Comparison of ENCODE assay signal across 8 cellular contexts in genomic region chr6:46652232-46652602, GRCh38. TPM values are rescaled to one million over a fixed set of nuclear protein-coding genes. Genes with fewer than 3 reads are reported as not detected.
DNase-seq lines count a peak whose midpoint lies in the region; ATAC-seq, FAIRE-seq and TF ChIP-seq lines count a peak whose summit lies in the region.

No MANE protein-coding gene starts in this region.

- in situ Hi-C loops in HepG2 (cut with HindIII; ENCODE audit: extremely low pct_ligation_motif_present, low pct_unique_long_range_greater_than_20kb) = no loop called here

- BruUV-seq in HepG2 (replicated peaks; lab: Mats Ljungman, UMichigan) = no TSS peak

- TF ChIP-seq POLR2A in HepG2 (IDR thresholded peaks at IDR 0.05; ENCODE audit: insufficient read depth in 1 of 2, low read depth in 2 of 2, low read length in 2 of 2) = no peak

- H3K27me3 ChIP-seq in astrocyte (ENCODE audit: insufficient read depth, low read length) = no peaks in the 10 kb centered on the region
- H3K27me3 ChIP-seq in HepG2 (ENCODE audit: control insufficient read depth in 1 of 2, insufficient read depth in 2 of 2, low read length in 2 of 2) = peaks cover 0 to 25% of the 10 kb centered on the region in 2 experiments; a peak in 2 of 5 replicates
- H3K27me3 ChIP-seq in thoracic aorta (replicated peaks; ENCODE audit: insufficient read depth) = no peaks in the 10 kb centered on the region

- H3K9ac ChIP-seq in astrocyte (ENCODE audit: low read length) = peak overlapping the region; percentile 73
- H3K9ac ChIP-seq in HepG2 (ENCODE audit: insufficient read depth, low read depth, low read length) = no peak overlapping the region

- peaks cover 15% of the 10 kb centered on the region for H3K4me1 Mint-ChIP-seq in activated CD8-positive, alpha-beta memory T cell treated with anti-CD3 and anti-CD28 coated beads, Interleukin-2, amount 10 ng/mL, durations not matched to agents 7 days and 5 days
- H3K4me1 Mint-ChIP-seq in astrocyte (ENCODE audit: low read depth, unreplicated experiment) = no peaks in the 10 kb centered on the region

- DNase-seq in activated CD8-positive, alpha-beta memory T cell treated with anti-CD3 and anti-CD28 coated beads, Interleukin-2, amount 10 ng/mL, durations not matched to agents 7 days and 5 days = no peak
- no peak for DNase-seq in activated CD8-positive, alpha-beta memory T cell treated with anti-CD3 and anti-CD28 coated beads for 24 hours
- DNase-seq in astrocyte (ENCODE audit: low read depth) = no peak
- DNase-seq in HepG2 (ENCODE audit: low spot score) = no peak
- DNase-seq in thoracic aorta (ENCODE audit: low spot score) = no peak
- no peak for DNase-seq in UCSD-AML1 (lab: John Stamatoyannopoulos, UW; ENCODE audit: unreplicated experiment)
- no peak for DNase-seq in SKM-1 treated with dmso at 0.1 percent for 144 hours (lab: John Stamatoyannopoulos, UW; ENCODE audit: unreplicated experiment)
- DNase-seq in NCI-H1930 (lab: John Stamatoyannopoulos, UW) = no peak

- whole genome bisulfite sequencing in HepG2 (ENCODE audit: low lambda C conversion rate) = 2% methylated on average over 6 of the region's 6 CpGs

- H3K9me3 ChIP-seq in astrocyte (ENCODE audit: insufficient read depth, low read depth, low read length) (no peaks in the 10 kb centered on the region), HepG2 (ENCODE audit: low read length) (no peaks in the 10 kb centered on the region), thoracic aorta (no peaks in the 10 kb centered on the region)

- peaks cover 8% of the 10 kb centered on the region for H3K4me1 ChIP-seq in astrocyte (ENCODE audit: insufficient read depth, low read length)
- peaks cover 20% of the 10 kb centered on the region for H3K4me1 ChIP-seq in HepG2 (ENCODE audit: insufficient read depth, low read length)
- peaks cover 7 to 18% of the 10 kb centered on the region in 2 donors for H3K4me1 ChIP-seq in thoracic aorta (ENCODE audit: control insufficient read depth in 1 of 2, low read depth in 2 of 2)

- peak overlapping the region; percentile 75 for H3K4me3 Mint-ChIP-seq in activated CD8-positive, alpha-beta memory T cell treated with anti-CD3 and anti-CD28 coated beads, Interleukin-2, amount 10 ng/mL, durations not matched to agents 7 days and 5 days
- peak overlapping the region; percentile 96 for H3K4me3 Mint-ChIP-seq in astrocyte (ENCODE audit: unreplicated experiment)

- intact Hi-C loops in HepG2 (cut with micrococcal nuclease; ENCODE audit: unreplicated experiment) = loop anchor here (10.0 kb wide), 1 partner anchor 157 kb away; the partner anchor contains the start of gene RCAN2

- H3K36me3 Mint-ChIP-seq in activated CD8-positive, alpha-beta memory T cell treated with anti-CD3 and anti-CD28 coated beads, Interleukin-2, amount 10 ng/mL, durations not matched to agents 7 days and 5 days = no peaks in the 10 kb centered on the region
- H3K36me3 Mint-ChIP-seq in astrocyte (ENCODE audit: low read depth, unreplicated experiment) = no peaks in the 10 kb centered on the region

- H2AFZ ChIP-seq in astrocyte (ENCODE audit: low read depth, low read length) = peak overlapping the region; percentile 85
- no peak overlapping the region for H2AFZ ChIP-seq in HepG2 (ENCODE audit: low read length)

- no peak overlapping the region for H3K27ac Mint-ChIP-seq in activated CD8-positive, alpha-beta memory T cell treated with anti-CD3 and anti-CD28 coated beads, Interleukin-2, amount 10 ng/mL, durations not matched to agents 7 days and 5 days
- peak overlapping the region; percentile 36 for H3K27ac Mint-ChIP-seq in astrocyte (ENCODE audit: unreplicated experiment)

- no peaks in the 10 kb centered on the region for H3K9me3 Mint-ChIP-seq in activated CD8-positive, alpha-beta memory T cell treated with anti-CD3 and anti-CD28 coated beads, Interleukin-2, amount 10 ng/mL, durations not matched to agents 7 days and 5 days (ENCODE audit: low read depth)
- H3K9me3 Mint-ChIP-seq in astrocyte (ENCODE audit: unreplicated experiment) = no peaks in the 10 kb centered on the region

- CTCF ChIA-PET in activated CD8-positive, alpha-beta memory T cell treated with anti-CD3 and anti-CD28 coated beads, Interleukin-2, amount 10 ng/mL, durations not matched to agents 7 days and 5 days (lab: Charles Lee) = interaction anchor here (1.4 kb wide), 1 partner anchor 51 kb away, joined by 3 read pairs; no protein-coding TSS in a partner anchor
- CTCF ChIA-PET in HepG2 (lab: Yijun Ruan, JAX; ENCODE audit: low intra/inter-chr PET ratio, low total read pairs) = no interaction called here

- no peak for ATAC-seq in activated CD8-positive, alpha-beta memory T cell treated with anti-CD3 and anti-CD28 coated beads, Interleukin-2, amount 10 ng/mL, durations not matched to agents 7 days and 5 days
- ATAC-seq in HepG2 = no peak
- no peak for ATAC-seq in thoracic aorta (ENCODE audit: insufficient number of reproducible peaks, low FRiP score, low read depth)

- H4K20me1 ChIP-seq in astrocyte (ENCODE audit: insufficient read depth, low read length) (no peaks in the 10 kb centered on the region), HepG2 (ENCODE audit: insufficient read depth, low read length) (no peaks in the 10 kb centered on the region)

- peaks cover 45% of the 10 kb centered on the region for H3K27me3 Mint-ChIP-seq in activated CD8-positive, alpha-beta memory T cell treated with anti-CD3 and anti-CD28 coated beads, Interleukin-2, amount 10 ng/mL, durations not matched to agents 7 days and 5 days
- H3K27me3 Mint-ChIP-seq in astrocyte (ENCODE audit: low read depth, unreplicated experiment) = peaks cover 5% of the 10 kb centered on the region

- H3K27ac ChIP-seq in astrocyte (ENCODE audit: low read depth, low read length) = no peak overlapping the region
- no peak overlapping the region for H3K27ac ChIP-seq in HepG2 (ENCODE audit: extremely low read length, insufficient read depth, low read length)
- H3K27ac ChIP-seq in thoracic aorta = peak overlapping the region in 1 of 2 donors; percentile 67

- H3K4me2 ChIP-seq in astrocyte (ENCODE audit: low read length) (peak overlapping the region; percentile 97), HepG2 (ENCODE audit: low read depth, low read length) (peak overlapping the region; percentile 93)

- H3K4me3 ChIP-seq in astrocyte (ENCODE audit: insufficient read depth, low read depth, low read length) (peak overlapping the region; percentile 83), HepG2 (replicated peaks in 1 of 3; ENCODE audit: insufficient read depth in 1 of 3, low read depth in 2 of 3, low read length in 3 of 3) (peak overlapping the region; percentile 69 to 79 (median 70); a peak in 5 of 6 replicates), thoracic aorta (peak overlapping the region; percentile 85)

- POLR2A ChIA-PET in HepG2 (lab: Yijun Ruan, JAX) = no interaction called here

- TF ChIP-seq EP300 in HepG2 (IDR thresholded peaks at IDR 0.05; ENCODE audit: low read depth in 2 of 2, low read length in 2 of 2) (no peak), HepG2 (CRISPR knock-in tag; IDR thresholded peaks at IDR 0.05; ENCODE audit: borderline replicate concordance) (no peak)

- FAIRE-seq in astrocyte (lab: Jason Lieb, UNC) (no peak), HepG2 (lab: Jason Lieb, UNC) (no peak)

- TF ChIP-seq RAD21 in HepG2 (CRISPR knock-in tag; IDR thresholded peaks at IDR 0.05) = no peak

- TF ChIP-seq CTCF in astrocyte (IDR thresholded peaks at IDR 0.05; ENCODE audit: insufficient read depth, low read depth, low read length) = no peak
- TF ChIP-seq CTCF in HepG2 (CRISPR knock-in tag; IDR thresholded peaks at IDR 0.05) = no peak
- TF ChIP-seq CTCF in thoracic aorta (IDR thresholded peaks at IDR 0.05) = no peak

- no peaks in the 10 kb centered on the region for H3K36me3 ChIP-seq in astrocyte (ENCODE audit: insufficient read depth, low read length)
- H3K36me3 ChIP-seq in HepG2 (replicated peaks in 1 of 2; ENCODE audit: control insufficient read depth in 1 of 2, insufficient read depth in 2 of 2, low read length in 2 of 2) = no peaks in the 10 kb centered on the region
- H3K36me3 ChIP-seq in thoracic aorta = no peaks in the 10 kb centered on the region

- H3K79me2 ChIP-seq in astrocyte (ENCODE audit: insufficient read depth, low read length) (no peaks in the 10 kb centered on the region), HepG2 (ENCODE audit: insufficient read depth, low read length) (no peaks in the 10 kb centered on the region)

RNA-seq across cellular contexts. Expression of gene CYP39A1, which starts 0.4 kb away (rescaled TPM):
- total RNA-seq in activated CD8-positive, alpha-beta memory T cell treated with anti-CD3 and anti-CD28 coated beads, Interleukin-2, amount 10 ng/mL, durations not matched to agents 7 days and 5 days = not detected
- total RNA-seq in astrocyte (0.72 and 0.84 TPM in 2 replicates), HepG2 (2016; rRNA removed; fragmentation: Illumina TruSeq; extraction: Trizol) (not detected in 2 replicates), thoracic aorta (1 to 10 TPM in 1 of 2 donors, under 1 TPM in 1; 0.68 to 1.1 TPM)
- not detected in 2 replicates for total RNA-seq in HepG2 (2016; cell fraction: cytosol; rRNA removed; fragmentation: Illumina TruSeq; extraction: Trizol; ENCODE audit: low read depth)
- 0.04 and 0.21 TPM in 2 replicates for total RNA-seq in HepG2 (2016; cell fraction: insoluble cytoplasmic fraction; rRNA removed; fragmentation: Illumina TruSeq; extraction: Trizol)
- not detected in 2 replicates for total RNA-seq in HepG2 (2016; cell fraction: membrane; rRNA removed; fragmentation: Illumina TruSeq; extraction: Trizol)
- total RNA-seq in HepG2 (2016; cell fraction: nucleus; rRNA removed; fragmentation: Illumina TruSeq; extraction: Trizol) = not detected in 2 replicates
- 0.04 and 0.13 TPM in 2 replicates for polyA plus RNA-seq in HepG2 (2011; rRNA removed)
- 0.09 TPM in 1 of 2 replicates, not detected in the other for polyA plus RNA-seq in HepG2 (2011; cell fraction: cytosol; rRNA removed)
- polyA plus RNA-seq in HepG2 (2011; cell fraction: nucleus; rRNA removed) = 0.09 TPM in 1 of 2 replicates, not detected in the other
- polyA plus RNA-seq in HepG2 (2012) = 0.05 TPM in 1 of 2 replicates, not detected in the other
- polyA plus RNA-seq in HepG2 (2016; cell fraction: cytosol; fragmentation: Illumina TruSeq; extraction: Trizol; ENCODE audit: low read depth) = not detected in 2 replicates
- polyA plus RNA-seq in HepG2 (2016; cell fraction: insoluble cytoplasmic fraction; fragmentation: Illumina TruSeq; extraction: Trizol; ENCODE audit: low read depth) = not detected in 2 replicates
- not detected in 2 replicates for polyA plus RNA-seq in HepG2 (2016; cell fraction: membrane; fragmentation: Illumina TruSeq; extraction: Trizol; ENCODE audit: low read depth)
- polyA plus RNA-seq in HepG2 (2016; cell fraction: nucleus; fragmentation: Illumina TruSeq; extraction: Trizol; ENCODE audit: insufficient read depth, low read depth) = not detected in 2 replicates
- not detected in 2 replicates for polyA minus RNA-seq in HepG2 (2011; rRNA and poly(A)+ RNA removed; ENCODE audit: low replicate concordance)
- not detected in 2 replicates for polyA minus RNA-seq in HepG2 (2011; cell fraction: cytosol; rRNA and poly(A)+ RNA removed)
- polyA minus RNA-seq in HepG2 (2011; cell fraction: nucleus; rRNA and poly(A)+ RNA removed) = 0.37 and 0.77 TPM in 2 replicates

RNA-seq across cellular contexts. Expression of gene SLC25A27, which starts 0.6 kb away (rescaled TPM):
- total RNA-seq in activated CD8-positive, alpha-beta memory T cell treated with anti-CD3 and anti-CD28 coated beads, Interleukin-2, amount 10 ng/mL, durations not matched to agents 7 days and 5 days = under 1 TPM; 0.12 to 0.35 TPM
- total RNA-seq in astrocyte (4.3 and 4.4 TPM in 2 replicates), HepG2 (2016; rRNA removed; fragmentation: Illumina TruSeq; extraction: Trizol) (0.32 and 0.46 TPM in 2 replicates), thoracic aorta (10 to 100 TPM; 44.4 to 52.8 TPM)
- not detected in 2 replicates for total RNA-seq in HepG2 (2016; cell fraction: cytosol; rRNA removed; fragmentation: Illumina TruSeq; extraction: Trizol; ENCODE audit: low read depth)
- total RNA-seq in HepG2 (2016; cell fraction: insoluble cytoplasmic fraction; rRNA removed; fragmentation: Illumina TruSeq; extraction: Trizol) = 1.00 TPM in 1 of 2 replicates, not detected in the other
- 0.22 and 0.41 TPM in 2 replicates for total RNA-seq in HepG2 (2016; cell fraction: membrane; rRNA removed; fragmentation: Illumina TruSeq; extraction: Trizol)
- total RNA-seq in HepG2 (2016; cell fraction: nucleus; rRNA removed; fragmentation: Illumina TruSeq; extraction: Trizol) = 1.4 and 2.5 TPM in 2 replicates
- 1.3 and 1.8 TPM in 2 replicates for polyA plus RNA-seq in HepG2 (2011; rRNA removed)
- polyA plus RNA-seq in HepG2 (2011; cell fraction: cytosol; rRNA removed) = not detected in 2 replicates
- polyA plus RNA-seq in HepG2 (2011; cell fraction: nucleus; rRNA removed) = 4.5 and 5.8 TPM in 2 replicates
- 1.5 and 2.6 TPM in 2 replicates for polyA plus RNA-seq in HepG2 (2012)
- polyA plus RNA-seq in HepG2 (2016; cell fraction: cytosol; fragmentation: Illumina TruSeq; extraction: Trizol; ENCODE audit: low read depth) = not detected in 2 replicates
- not detected in 2 replicates for polyA plus RNA-seq in HepG2 (2016; cell fraction: insoluble cytoplasmic fraction; fragmentation: Illumina TruSeq; extraction: Trizol; ENCODE audit: low read depth)
- not detected in 2 replicates for polyA plus RNA-seq in HepG2 (2016; cell fraction: membrane; fragmentation: Illumina TruSeq; extraction: Trizol; ENCODE audit: low read depth)
- polyA plus RNA-seq in HepG2 (2016; cell fraction: nucleus; fragmentation: Illumina TruSeq; extraction: Trizol; ENCODE audit: insufficient read depth, low read depth) = 2.5 and 4.7 TPM in 2 replicates
- 0.12 and 0.89 TPM in 2 replicates for polyA minus RNA-seq in HepG2 (2011; rRNA and poly(A)+ RNA removed; ENCODE audit: low replicate concordance)
- not detected in 2 replicates for polyA minus RNA-seq in HepG2 (2011; cell fraction: cytosol; rRNA and poly(A)+ RNA removed)
- 2.2 and 2.6 TPM in 2 replicates for polyA minus RNA-seq in HepG2 (2011; cell fraction: nucleus; rRNA and poly(A)+ RNA removed)

RNA-seq across cellular contexts. Expression of gene TDRD6, which starts 35.5 kb away (rescaled TPM):
- total RNA-seq in activated CD8-positive, alpha-beta memory T cell treated with anti-CD3 and anti-CD28 coated beads, Interleukin-2, amount 10 ng/mL, durations not matched to agents 7 days and 5 days = not detected
- 0.02 TPM in 1 of 2 replicates, not detected in the other for total RNA-seq in astrocyte
- total RNA-seq in HepG2 (2016; rRNA removed; fragmentation: Illumina TruSeq; extraction: Trizol) = not detected in 2 replicates
- not detected in 2 replicates for total RNA-seq in HepG2 (2016; cell fraction: cytosol; rRNA removed; fragmentation: Illumina TruSeq; extraction: Trizol; ENCODE audit: low read depth)
- total RNA-seq in HepG2 (2016; cell fraction: insoluble cytoplasmic fraction; rRNA removed; fragmentation: Illumina TruSeq; extraction: Trizol) = not detected in 2 replicates
- total RNA-seq in HepG2 (2016; cell fraction: membrane; rRNA removed; fragmentation: Illumina TruSeq; extraction: Trizol) = not detected in 2 replicates
- total RNA-seq in HepG2 (2016; cell fraction: nucleus; rRNA removed; fragmentation: Illumina TruSeq; extraction: Trizol) = not detected in 2 replicates
- 0.01 TPM in 1 of 2 replicates, not detected in the other for polyA plus RNA-seq in HepG2 (2011; rRNA removed)
- polyA plus RNA-seq in HepG2 (2011; cell fraction: cytosol; rRNA removed) = not detected in 2 replicates
- polyA plus RNA-seq in HepG2 (2011; cell fraction: nucleus; rRNA removed) = not detected in 2 replicates
- polyA plus RNA-seq in HepG2 (2012) = not detected in 2 replicates
- not detected in 2 replicates for polyA plus RNA-seq in HepG2 (2016; cell fraction: cytosol; fragmentation: Illumina TruSeq; extraction: Trizol; ENCODE audit: low read depth)
- polyA plus RNA-seq in HepG2 (2016; cell fraction: insoluble cytoplasmic fraction; fragmentation: Illumina TruSeq; extraction: Trizol; ENCODE audit: low read depth) = not detected in 2 replicates
- polyA plus RNA-seq in HepG2 (2016; cell fraction: membrane; fragmentation: Illumina TruSeq; extraction: Trizol; ENCODE audit: low read depth) = not detected in 2 replicates
- not detected in 2 replicates for polyA plus RNA-seq in HepG2 (2016; cell fraction: nucleus; fragmentation: Illumina TruSeq; extraction: Trizol; ENCODE audit: insufficient read depth, low read depth)
- polyA minus RNA-seq in HepG2 (2011; rRNA and poly(A)+ RNA removed; ENCODE audit: low replicate concordance) = 0.02 TPM in 2 replicates
- not detected in 2 replicates for polyA minus RNA-seq in HepG2 (2011; cell fraction: cytosol; rRNA and poly(A)+ RNA removed)
- polyA minus RNA-seq in HepG2 (2011; cell fraction: nucleus; rRNA and poly(A)+ RNA removed) = not detected in 2 replicates
- total RNA-seq in thoracic aorta = 1 to 10 TPM; 1.8 TPM
